Comparison of ENCODE assay signal across 11 cellular contexts in the genomic region with DNA sequence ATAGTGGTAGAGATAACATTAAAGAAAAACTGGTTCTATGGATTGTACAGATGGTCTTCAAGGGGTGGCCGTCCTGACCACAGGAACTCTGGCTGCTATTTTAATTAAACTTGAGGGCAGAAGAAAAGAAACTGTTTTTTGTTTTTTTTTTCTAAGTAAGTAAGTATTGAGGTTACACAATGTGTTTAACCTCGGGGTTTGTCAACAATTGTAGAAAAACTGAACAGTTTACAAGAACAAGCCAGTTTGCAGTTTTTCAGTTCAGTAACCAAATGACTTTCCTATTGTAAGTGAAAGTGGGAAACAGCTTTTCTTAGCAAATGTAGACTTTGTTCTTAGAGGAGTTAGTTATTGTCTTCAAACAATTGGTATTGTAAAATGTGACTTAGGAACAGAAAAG.
DNase-seq lines count a peak whose midpoint lies in the region; ATAC-seq and TF ChIP-seq lines count a peak whose summit lies in the region.
"Had no signal": no experiment of that assay in that cellular context is flagged by ENCODE, and none has a peak within 500 bp of the region (broad histone marks: within the 10 kb centered on the region; RNA-seq: fewer than 3 reads in every experiment).

No MANE protein-coding gene starts in this region.

- TF ChIP-seq CTCF in left ventricle myocardium inferior (IDR thresholded peaks at IDR 0.05; ENCODE audit: borderline replicate concordance) = no peak
- TF ChIP-seq CTCF in astrocyte of the spinal cord (IDR thresholded peaks at IDR 0.05; ENCODE audit: low read depth, low read length) = no peak
- no peak for TF ChIP-seq CTCF in prostate gland (IDR thresholded peaks at IDR 0.05)

- peaks cover 18% of the 10 kb centered on the region for H3K4me1 Mint-ChIP-seq in activated CD4-positive, alpha-beta T cell treated with anti-CD3 and anti-CD28 coated beads, Interleukin-2, amount 10 ng/mL, durations not matched to agents 24 days and 14 days

- 19% methylated on average over 2 of the region's 2 CpGs for WGBS in prostate gland

- H3K4me3 ChIP-seq in left ventricle myocardium inferior = no peak overlapping the region
- no peak overlapping the region for H3K4me3 ChIP-seq in astrocyte of the spinal cord (ENCODE audit: low read depth, low read length)
- no peak overlapping the region for H3K4me3 ChIP-seq in prostate gland

- H3K27ac ChIP-seq in left ventricle myocardium inferior (replicated peaks) (peak overlapping the region; percentile 45), prostate gland (no peak overlapping the region)

- no peaks in the 10 kb centered on the region for H3K36me3 Mint-ChIP-seq in activated CD4-positive, alpha-beta T cell treated with anti-CD3 and anti-CD28 coated beads, Interleukin-2, amount 10 ng/mL, durations not matched to agents 24 days and 14 days (ENCODE audit: low read depth)

- intact Hi-C loops in left ventricle myocardium inferior (cut with micrococcal nuclease) (no loop called here), cardiac septum (cut with DNase I) (no loop called here), prostate gland (cut with DNase I) (no loop called here)
- intact Hi-C loops in activated CD4-positive, alpha-beta T cell treated with anti-CD3 and anti-CD28 coated beads, Interleukin-2, amount 10 ng/mL, durations not matched to agents 24 days and 14 days (cut with micrococcal nuclease) = no loop called here

- H3K4me3 Mint-ChIP-seq in activated CD4-positive, alpha-beta T cell treated with anti-CD3 and anti-CD28 coated beads, Interleukin-2, amount 10 ng/mL, durations not matched to agents 24 days and 14 days = no peak overlapping the region
- H3K4me3 Mint-ChIP-seq: T-helper 17 cell had no signal

- H3K9me3 ChIP-seq in left ventricle myocardium inferior (replicated peaks) = no peaks in the 10 kb centered on the region
- H3K9me3 ChIP-seq in prostate gland = no peaks in the 10 kb centered on the region

- ATAC-seq in HG02870 (IDR thresholded peaks at IDR 0.05; ENCODE audit: unreplicated experiment) = peak; percentile 47
- ATAC-seq: T-helper 17 cell had no signal

- no peaks in the 10 kb centered on the region for H3K9me3 Mint-ChIP-seq in activated CD4-positive, alpha-beta T cell treated with anti-CD3 and anti-CD28 coated beads, Interleukin-2, amount 10 ng/mL, durations not matched to agents 24 days and 14 days

- H3K4me1 ChIP-seq in left ventricle myocardium inferior = peaks cover 24% of the 10 kb centered on the region
- H3K4me1 ChIP-seq in prostate gland (replicated peaks) = no peaks in the 10 kb centered on the region

- no peak for TF ChIP-seq POLR2A in prostate gland (IDR thresholded peaks at IDR 0.05)

- H3K27ac Mint-ChIP-seq in activated CD4-positive, alpha-beta T cell treated with anti-CD3 and anti-CD28 coated beads, Interleukin-2, amount 10 ng/mL, durations not matched to agents 24 days and 14 days = no peak overlapping the region

- in situ Hi-C loops in astrocyte of the spinal cord (cut with HindIII; ENCODE audit: low sequenced_read_pairs) = no loop called here

- H3K27me3 ChIP-seq in left ventricle myocardium inferior (ENCODE audit: low read depth) (no peaks in the 10 kb centered on the region), prostate gland (replicated peaks; ENCODE audit: insufficient read depth) (no peaks in the 10 kb centered on the region)

- no peak for DNase-seq in left ventricle myocardium inferior
- no peak for DNase-seq in cardiac septum (ENCODE audit: low spot score)
- peak; percentile 25 for DNase-seq in astrocyte of the spinal cord (ENCODE audit: low read depth, low spot score)
- no peak for DNase-seq in prostate gland (ENCODE audit: low spot score)
- DNase-seq in DMS53 treated with DMSO at 0.1 percent for 48 hours (lab: John Stamatoyannopoulos, UW; ENCODE audit: unreplicated experiment) = no peak
- no peak for DNase-seq in activated CD4-positive, alpha-beta T cell treated with anti-CD3 and anti-CD28 coated beads, Interleukin-2, amount 10 ng/mL, durations not matched to agents 24 days and 14 days
- no peak for DNase-seq in NCI-H1092 (lab: John Stamatoyannopoulos, UW)
- DNase-seq: NCI-H69; stimulated activated CD4-positive, alpha-beta T cell treated with anti-CD3 and anti-CD28 coated beads, Interleukin-4, amount 100 ng/mL, for 4 hours; T-helper 17 cell had no signal

- H3K36me3 ChIP-seq in left ventricle myocardium inferior (no peaks in the 10 kb centered on the region), prostate gland (no peaks in the 10 kb centered on the region)

- peaks cover 10% of the 10 kb centered on the region for H3K27me3 Mint-ChIP-seq in activated CD4-positive, alpha-beta T cell treated with anti-CD3 and anti-CD28 coated beads, Interleukin-2, amount 10 ng/mL, durations not matched to agents 24 days and 14 days
